In genomic region chr17:39058524-39058923, GRCh38 we compare ENCODE assay signal across 14 cellular contexts.
"Had no signal": no experiment of that assay in that cellular context is flagged by ENCODE, and none has a peak within 500 bp of the region (broad histone marks: within the 10 kb centered on the region; RNA-seq: fewer than 3 reads in every experiment).

No MANE protein-coding gene starts in this region.

- H3K27me3 ChIP-seq: esophagus squamous epithelium, heart right ventricle, thyroid gland had no signal

- H3K27me3 Mint-ChIP-seq: activated naive CD4-positive, alpha-beta T cell treated with anti-CD3 and anti-CD28 coated beads, Interleukin-2, amount 50 U/mL, for 24 hours; T-cell had no signal

- H3K4me1 ChIP-seq: thyroid gland had no signal

- H3K9me3 Mint-ChIP-seq: activated naive CD4-positive, alpha-beta T cell treated with anti-CD3 and anti-CD28 coated beads, Interleukin-2, amount 50 U/mL, for 24 hours; activated T-cell treated with anti-CD3 and anti-CD28 coated beads, Interleukin-2, amount 50 U/mL, for 4 hours; immature natural killer cell; natural killer cell treated with Interleukin-12 subunit alpha and Interleukin-12 subunit beta and Interleukin-15 and Interleukin-18, amount 100 ng/mL, for 72 hours; T-cell had no signal

- H3K27ac ChIP-seq: esophagus squamous epithelium, thyroid gland had no signal

- H3K27ac Mint-ChIP-seq: activated naive CD4-positive, alpha-beta T cell treated with anti-CD3 and anti-CD28 coated beads, Interleukin-2, amount 50 U/mL, for 24 hours; natural killer cell treated with Interleukin-12 subunit alpha and Interleukin-12 subunit beta and Interleukin-15 and Interleukin-18, amount 100 ng/mL, for 72 hours; T-cell had no signal

- ATAC-seq: activated T-cell treated with anti-CD3 and anti-CD28 coated beads, Interleukin-2, amount 50 U/mL, for 4 hours; heart right ventricle; natural killer cell treated with Interleukin-12 subunit alpha and Interleukin-12 subunit beta and Interleukin-15 and Interleukin-18, amount 100 ng/mL, for 72 hours; T-cell had no signal

- DNase-seq: activated CD4-positive, alpha-beta T cell treated with anti-CD3 and anti-CD28 coated beads, Interleukin-2, amount 50 U/mL, for 1 hour; activated gamma-delta T cell; activated T-cell treated with anti-CD3 and anti-CD28 coated beads, Interleukin-2, amount 50 U/mL, for 4 hours; effector CD4-positive, alpha-beta T cell; esophagus squamous epithelium; heart right ventricle; immature natural killer cell; retina; stimulated activated naive CD4-positive, alpha-beta T cell; T-cell; thyroid gland had no signal

- H3K4me3 Mint-ChIP-seq: natural killer cell treated with Interleukin-12 subunit alpha and Interleukin-12 subunit beta and Interleukin-15 and Interleukin-18, amount 100 ng/mL, for 72 hours had no signal

- H3K36me3 ChIP-seq: esophagus squamous epithelium, heart right ventricle, thyroid gland had no signal

- H3K4me3 ChIP-seq: lung, thyroid gland had no signal

- H3K36me3 Mint-ChIP-seq: activated naive CD4-positive, alpha-beta T cell treated with anti-CD3 and anti-CD28 coated beads, Interleukin-2, amount 50 U/mL, for 24 hours; immature natural killer cell; natural killer cell treated with Interleukin-12 subunit alpha and Interleukin-12 subunit beta and Interleukin-15 and Interleukin-18, amount 100 ng/mL, for 72 hours; T-cell had no signal

- H3K9me3 ChIP-seq: esophagus squamous epithelium, heart right ventricle, thyroid gland had no signal
